Comparison of ENCODE assay signal across 9 cellular contexts in genomic region chr4:2042947-2043395, GRCh38. TPM values are rescaled to one million over a fixed set of nuclear protein-coding genes. Genes with fewer than 3 reads are reported as not detected.
DNase-seq lines count a peak whose midpoint lies in the region; ATAC-seq, FAIRE-seq and TF ChIP-seq lines count a peak whose summit lies in the region.
"Had no signal": no experiment of that assay in that cellular context is flagged by ENCODE, and none has a peak within 500 bp of the region (broad histone marks: within the 10 kb centered on the region; RNA-seq: fewer than 3 reads in every experiment).

No MANE protein-coding gene starts in this region.

- H3K14ac ChIP-seq in trophoblast cell (ENCODE audit: low read length) = no peak overlapping the region

- H2AFZ ChIP-seq in OCI-LY7 (ENCODE audit: low read length) (no peak overlapping the region), trophoblast cell (ENCODE audit: insufficient read depth, low read length, poor library complexity) (no peak overlapping the region)

- DNase-seq in OCI-LY7 (ENCODE audit: low spot score) (no peak), endodermal cell (no peak), trophoblast cell (no peak), amygdala (lab: John Stamatoyannopoulos, UW) (no peak), HUDEP-2 (lab: John Stamatoyannopoulos, UW; ENCODE audit: unreplicated experiment in 76 of 76) (no peak), left lobe of liver (ENCODE audit: low spot score) (no peak), urothelium cell line (ENCODE audit: low spot score) (no peak)

- no peak overlapping the region for H3K23ac ChIP-seq in trophoblast cell (ENCODE audit: low read length)

- BruUV-seq in OCI-LY7 (replicated peaks; lab: Mats Ljungman, UMichigan) = no TSS peak

- H3K27me3 ChIP-seq in DOHH2 (ENCODE audit: control insufficient read depth, low read length) (peaks cover 7% of the 10 kb centered on the region), endodermal cell (ENCODE audit: control insufficient read depth, insufficient read depth, low read length, poor library complexity, severe bottlenecking) (peaks cover 42% of the 10 kb centered on the region), trophoblast cell (ENCODE audit: insufficient read depth, low read length) (peaks cover 22% of the 10 kb centered on the region)

- H3F3A ChIP-seq in DOHH2 (ENCODE audit: control insufficient read depth, insufficient read depth) = peaks cover 3% of the 10 kb centered on the region; the same call in 1 of the 2 replicates

- no peak overlapping the region for H3K9ac ChIP-seq in endodermal cell (ENCODE audit: extremely low read depth, low read length, poor library complexity, severe bottlenecking)
- H3K9ac ChIP-seq in trophoblast cell (ENCODE audit: low read length) = no peak overlapping the region

- H3K9me3 ChIP-seq in DOHH2 (ENCODE audit: control insufficient read depth, insufficient read depth, low read length) (no peaks in the 10 kb centered on the region), OCI-LY7 (ENCODE audit: low read length) (no peaks in the 10 kb centered on the region), endodermal cell (ENCODE audit: control insufficient read depth, low read length) (no peaks in the 10 kb centered on the region), trophoblast cell (ENCODE audit: insufficient read depth, low read depth, low read length) (peaks cover 10% of the 10 kb centered on the region)

- no peaks in the 10 kb centered on the region for H3K36me3 ChIP-seq in DOHH2 (ENCODE audit: control insufficient read depth, low read length)
- H3K36me3 ChIP-seq in OCI-LY7 (ENCODE audit: insufficient read depth, low read length) = no peaks in the 10 kb centered on the region
- H3K36me3 ChIP-seq in endodermal cell (ENCODE audit: control insufficient read depth, insufficient read depth, low read length) = no peaks in the 10 kb centered on the region
- H3K36me3 ChIP-seq in trophoblast cell (ENCODE audit: control insufficient read depth in 1 of 2, insufficient read depth in 2 of 2, low read length in 2 of 2) = peaks cover 0 to 3% of the 10 kb centered on the region in 2 experiments

- H3K4me2 ChIP-seq in DOHH2 (ENCODE audit: low read length) = peak overlapping the region; percentile 88
- peak overlapping the region; percentile 62 for H3K4me2 ChIP-seq in OCI-LY7 (ENCODE audit: low read length)
- peak overlapping the region; percentile 56 for H3K4me2 ChIP-seq in trophoblast cell (ENCODE audit: low read length)

- H2BK12ac ChIP-seq in trophoblast cell (ENCODE audit: low read length) = no peak overlapping the region

- no peak overlapping the region for H4K12ac ChIP-seq in trophoblast cell (ENCODE audit: low read depth, low read length)

- CTCF ChIA-PET in OCI-LY7 (lab: Charles Lee; ENCODE audit: unreplicated experiment) = no interaction called here

- no peak overlapping the region for H2AK5ac ChIP-seq in trophoblast cell (ENCODE audit: low read length)

- peaks cover 14% of the 10 kb centered on the region for H3K4me1 ChIP-seq in DOHH2 (ENCODE audit: control insufficient read depth, low read length)
- peaks cover 8% of the 10 kb centered on the region for H3K4me1 ChIP-seq in OCI-LY7 (ENCODE audit: insufficient read depth, low read length, poor library complexity, severe bottlenecking)
- H3K4me1 ChIP-seq in endodermal cell (ENCODE audit: control insufficient read depth, insufficient read depth, low read length) = no peaks in the 10 kb centered on the region
- peaks cover 7% of the 10 kb centered on the region in 2 experiments for H3K4me1 ChIP-seq in trophoblast cell (ENCODE audit: control insufficient read depth in 1 of 2, insufficient read depth in 2 of 2, low read length in 2 of 2)

- H3K36me3 Mint-ChIP-seq in endodermal cell (ENCODE audit: low read depth) = peaks cover 4% of the 10 kb centered on the region

- no peaks in the 10 kb centered on the region; the same call in 1 of the 2 replicates for H3K79me2 ChIP-seq in DOHH2 (ENCODE audit: control insufficient read depth, low read length)
- no peaks in the 10 kb centered on the region for H3K79me2 ChIP-seq in OCI-LY7 (ENCODE audit: insufficient read depth, low read depth, low read length)
- no peaks in the 10 kb centered on the region for H3K79me2 ChIP-seq in trophoblast cell (ENCODE audit: control insufficient read depth, insufficient read depth, low read length, poor library complexity)

- no peaks in the 10 kb centered on the region for H3K9me3 Mint-ChIP-seq in endodermal cell

- H3K9me2 ChIP-seq in DOHH2 (replicated peaks; ENCODE audit: control insufficient read depth, low read length) (no peaks in the 10 kb centered on the region), OCI-LY7 (ENCODE audit: insufficient read depth, low read length) (no peaks in the 10 kb centered on the region)

- intact Hi-C loops in OCI-LY7 (cut with micrococcal nuclease; ENCODE audit: unreplicated experiment) = no loop called here

- H3K27ac ChIP-seq in DOHH2 (ENCODE audit: low read depth, low read length) (no peak overlapping the region), OCI-LY7 (ENCODE audit: low read depth, low read length, poor library complexity, severe bottlenecking) (no peak overlapping the region), endodermal cell (ENCODE audit: low read depth, low read length) (no peak overlapping the region), trophoblast cell (ENCODE audit: low read depth, low read length) (no peak overlapping the region)

- H2BK120ac ChIP-seq in trophoblast cell (ENCODE audit: insufficient read depth, low read length, poor library complexity) = no peak overlapping the region

- no peak overlapping the region for H4K91ac ChIP-seq in trophoblast cell (ENCODE audit: low read depth, low read length)

- no peak overlapping the region for H4K8ac ChIP-seq in trophoblast cell (ENCODE audit: low read depth, low read length)

- H3K4me3 ChIP-seq in DOHH2 (ENCODE audit: low read length) = peak overlapping the region; percentile 81
- peak overlapping the region; percentile 63 for H3K4me3 ChIP-seq in OCI-LY7 (ENCODE audit: low read depth, low read length, poor library complexity, severe bottlenecking)
- H3K4me3 ChIP-seq in endodermal cell (ENCODE audit: low read length) = peak overlapping the region; percentile 60
- peak overlapping the region; percentile 91 for H3K4me3 ChIP-seq in trophoblast cell (ENCODE audit: low read depth, low read length)

- WGBS in endodermal cell (ENCODE audit: insufficient coverage in 1 of 2, insufficient read length in 1 of 2), 2 experiments = 88 to 100% methylated on average over 1 to 8 of the region's 8 CpGs
- WGBS in trophoblast cell (ENCODE audit: extremely low coverage, insufficient coverage, insufficient read length) = no CpG with 5 or more reads among the region's 8 CpGs

- no peaks in the 10 kb centered on the region for H3K4me1 Mint-ChIP-seq in endodermal cell

- POLR2A ChIA-PET in OCI-LY7 (lab: Charles Lee) = no interaction called here

- peaks cover 6% of the 10 kb centered on the region for H4K20me1 ChIP-seq in DOHH2 (ENCODE audit: control insufficient read depth, insufficient read depth, low read depth, low read length)
- H4K20me1 ChIP-seq in OCI-LY7 (ENCODE audit: insufficient read depth, low read length) = no peaks in the 10 kb centered on the region

- peaks cover 44% of the 10 kb centered on the region for H3K27me3 Mint-ChIP-seq in endodermal cell (ENCODE audit: insufficient read depth)

- FAIRE-seq in urothelium cell line (lab: Jason Lieb, UNC) = no peak
- FAIRE-seq: GM12892 had no signal

- no peak overlapping the region for H3K18ac ChIP-seq in trophoblast cell (ENCODE audit: low read length)

- peak overlapping the region; percentile 68 for H3K4me3 Mint-ChIP-seq in endodermal cell

- no peak overlapping the region for H2BK5ac ChIP-seq in trophoblast cell (ENCODE audit: low read depth, low read length, poor library complexity)

- no peak for TF ChIP-seq CTCF in DOHH2 (IDR thresholded peaks at IDR 0.05; ENCODE audit: low read depth, low read length, poor library complexity, severe bottlenecking)
- no peak for TF ChIP-seq CTCF in OCI-LY7 (conservative IDR thresholded peaks at IDR 0.05; ENCODE audit: low read length)
- TF ChIP-seq CTCF in endodermal cell (conservative IDR thresholded peaks at IDR 0.05) = no peak

- H3K4ac ChIP-seq in trophoblast cell (ENCODE audit: low read depth, low read length) = no peak overlapping the region

- no peak for ATAC-seq in left lobe of liver

- H3K79me1 ChIP-seq in trophoblast cell (ENCODE audit: low read length) = no peaks in the 10 kb centered on the region

- H3K27ac Mint-ChIP-seq in endodermal cell = no peak overlapping the region

RNA-seq across cellular contexts. Expression of gene NAT8L, which starts 16.2 kb away (rescaled TPM):
- 0.03 TPM in 1 of 2 replicates, not detected in the other for total RNA-seq in OCI-LY7 (2014; rRNA removed; shearing (Covaris generic))
- total RNA-seq in OCI-LY7 (2022) (not detected in 2 replicates), endodermal cell (1 to 10 TPM; 5.0 to 6.4 TPM), left lobe of liver (0.05 TPM)
- 13.4 TPM for polyA plus RNA-seq in endodermal cell (2013, experiment 1 of 2)
- 11.1 TPM for polyA plus RNA-seq in endodermal cell (2013, experiment 2 of 2)
- 0.30 and 0.35 TPM in 2 replicates for polyA plus RNA-seq in trophoblast cell (2013)

RNA-seq across cellular contexts. Expression of gene NELFA, which starts 34.2 kb away (rescaled TPM):
- total RNA-seq in OCI-LY7 (2014; rRNA removed; shearing (Covaris generic)) = 43.5 and 45.5 TPM in 2 replicates
- total RNA-seq in OCI-LY7 (2022) (45.7 and 53.4 TPM in 2 replicates), endodermal cell (10 to 100 TPM; 54.8 to 60.1 TPM), left lobe of liver (11.2 TPM)
- polyA plus RNA-seq in endodermal cell (2013, experiment 1 of 2) = 43.8 TPM
- polyA plus RNA-seq in endodermal cell (2013, experiment 2 of 2) = 43.0 TPM
- polyA plus RNA-seq in trophoblast cell (2013) = 27.2 and 27.8 TPM in 2 replicates
